Comparison of ENCODE assay signal across 1 cellular context in genomic region chr20:62927128-62927705, GRCh38.
TF ChIP-seq lines count a peak whose summit lies in the region.

No MANE protein-coding gene starts in this region.

TF ChIP-seq in HEK293, 187 proteins besides CTCF, POLR2A, EP300 and RAD21 (continued from another document):
- no peak for TF ChIP-seq ZNF174 (tag by site-specific recombination; IDR thresholded peaks at IDR 0.05)
- TF ChIP-seq ZBTB11 (tag by site-specific recombination; conservative IDR thresholded peaks at IDR 0.05; ENCODE audit: low read depth), result no peak
- TF ChIP-seq ZSCAN4 (tag by site-specific recombination; IDR thresholded peaks at IDR 0.05), result no peak
- no peak for TF ChIP-seq PRDM10 (tag by site-specific recombination; IDR thresholded peaks at IDR 0.05)
- TF ChIP-seq BCL6B (tag by site-specific recombination; IDR thresholded peaks at IDR 0.05), result no peak
- peak; percentile 78 for TF ChIP-seq ZNF335 (tag by site-specific recombination; conservative IDR thresholded peaks at IDR 0.05)
- TF ChIP-seq MEIS1 (CRISPR knock-in tag; IDR thresholded peaks at IDR 0.05; ENCODE audit: borderline replicate concordance), result no peak
- TF ChIP-seq KLF10 (tag by site-specific recombination; IDR thresholded peaks at IDR 0.05), result no peak
- TF ChIP-seq OVOL3 (tag by site-specific recombination; IDR thresholded peaks at IDR 0.05), result no peak
- no peak for TF ChIP-seq ZNF626 (tag by site-specific recombination; IDR thresholded peaks at IDR 0.05)
- no peak for TF ChIP-seq PATZ1 (tag by site-specific recombination; IDR thresholded peaks at IDR 0.05)
- TF ChIP-seq ZNF785 (tag by site-specific recombination; IDR thresholded peaks at IDR 0.05), result no peak
- no peak for TF ChIP-seq ZNF76 (tag by site-specific recombination; IDR thresholded peaks at IDR 0.05; ENCODE audit: borderline replicate concordance, low read depth)
- TF ChIP-seq ZNF121 (tag by site-specific recombination; IDR thresholded peaks at IDR 0.05), result no peak
- TF ChIP-seq RBAK (tag by site-specific recombination; IDR thresholded peaks at IDR 0.05), result no peak
- no peak for TF ChIP-seq ZNF2 (tag by site-specific recombination; IDR thresholded peaks at IDR 0.05)
- no peak for TF ChIP-seq SCRT2 (tag by site-specific recombination; IDR thresholded peaks at IDR 0.05)
- 0 out of 2 replicates have a peak, but pooled peaks have one; percentile 29 for TF ChIP-seq ZNF398 (tag by site-specific recombination; IDR thresholded peaks at IDR 0.05)
- no peak for TF ChIP-seq ZBTB7A (tag by site-specific recombination; IDR thresholded peaks at IDR 0.05; ENCODE audit: low read depth)
- TF ChIP-seq ZFHX2 (tag by site-specific recombination; conservative IDR thresholded peaks at IDR 0.05), result 0 out of 2 replicates have a peak, but pooled peaks have one; percentile 7
- TF ChIP-seq ZNF664 (tag by site-specific recombination; IDR thresholded peaks at IDR 0.05), result no peak
- no peak for TF ChIP-seq HOXD13 (CRISPR knock-in tag; IDR thresholded peaks at IDR 0.05; ENCODE audit: borderline replicate concordance)
- no peak for TF ChIP-seq ATF2 (tag by site-specific recombination; IDR thresholded peaks at IDR 0.05; ENCODE audit: low read depth)
- no peak for TF ChIP-seq ZSCAN30 (tag by site-specific recombination; IDR thresholded peaks at IDR 0.05)
- TF ChIP-seq ZFP3 (tag by site-specific recombination; IDR thresholded peaks at IDR 0.05; ENCODE audit: low read depth), result no peak
- peak; percentile 57 for TF ChIP-seq PRDM1 (tag by site-specific recombination; IDR thresholded peaks at IDR 0.05)
- TF ChIP-seq ZNF621 (tag by site-specific recombination; IDR thresholded peaks at IDR 0.05), result no peak
- TF ChIP-seq HOXC10 (CRISPR knock-in tag; IDR thresholded peaks at IDR 0.05), result no peak
